In genomic region chr6:125868996-125869395, GRCh38 we compare ENCODE assay signal across 19 cellular contexts.
DNase-seq lines count a peak whose midpoint lies in the region; TF ChIP-seq lines count a peak whose summit lies in the region.
"Had no signal": no experiment of that assay in that cellular context is flagged by ENCODE, and none has a peak within 500 bp of the region (broad histone marks: within the 10 kb centered on the region; RNA-seq: fewer than 3 reads in every experiment).

No MANE protein-coding gene starts in this region.

- TF ChIP-seq CTCF in fibroblast of mammary gland (conservative IDR thresholded peaks at IDR 0.05; ENCODE audit: control insufficient read depth, insufficient read depth, low read depth, low read length) (no peak), chondrocyte (IDR thresholded peaks at IDR 0.05) (no peak), neural progenitor cell (IDR thresholded peaks at IDR 0.05) (no peak)

- H4K20me1 ChIP-seq in neural progenitor cell (ENCODE audit: low read depth): no peaks in the 10 kb centered on the region

- H3K4me3 Mint-ChIP-seq in chondrocyte (ENCODE audit: unreplicated experiment) (no peak overlapping the region), neural progenitor cell (no peak overlapping the region)
- H3K4me3 Mint-ChIP-seq: activated T-helper 1 cell treated with anti-CD3 and anti-CD28 coated beads, Interleukin-12 subunit alpha, Interleukin-12 subunit beta, Interleukin-2, Interleukin-4 antibody, amounts not matched to agents 30 ng/mL and 10 ng/mL and 1 ng/mL, durations not matched to agents 14 hours and 24 hours and 36 hours; T-helper 2 cell treated with Interferon-gamma antibody and Interleukin-4, amounts not matched to agents 5 μg/mL and 100 μg/mL, for 36 hours had no signal

- H3K14ac ChIP-seq in mesenchymal stem cell (ENCODE audit: low read length in 2 of 2): no peak overlapping the region

- no peak overlapping the region for H2BK15ac ChIP-seq in mesenchymal stem cell (ENCODE audit: low read depth, poor library complexity, severe bottlenecking)

- no peak overlapping the region for H4K8ac ChIP-seq in mesenchymal stem cell (ENCODE audit: low read length)

- H3K36me3 Mint-ChIP-seq in chondrocyte (ENCODE audit: low read depth) (peaks cover 9% of the 10 kb centered on the region), neural progenitor cell (no peaks in the 10 kb centered on the region)

- no peak overlapping the region for H4K91ac ChIP-seq in mesenchymal stem cell (ENCODE audit: low read length)

- H3K79me2 ChIP-seq in neural progenitor cell (ENCODE audit: low read depth): no peaks in the 10 kb centered on the region

- H3K27me3 Mint-ChIP-seq in chondrocyte (ENCODE audit: low read depth) (no peaks in the 10 kb centered on the region), neural progenitor cell (ENCODE audit: insufficient read depth, low read depth) (no peaks in the 10 kb centered on the region)

- DNase-seq in SK-N-DZ (ENCODE audit: low spot score): peak; percentile 98
- peak; percentile 14 for DNase-seq in fibroblast of mammary gland (ENCODE audit: low read depth)
- peak; percentile 67 for DNase-seq in mesenchymal stem cell
- DNase-seq in superior temporal gyrus (ENCODE audit: extremely low spot score): peak; percentile 85
- no peak for DNase-seq in chondrocyte (ENCODE audit: low spot score)
- no peak for DNase-seq in neural progenitor cell (ENCODE audit: low spot score)
- DNase-seq in GDM1 (lab: John Stamatoyannopoulos, UW): no peak
- DNase-seq: dermis blood vessel endothelial cell, mucosa of descending colon, NCI-H1694, NCI-H524 treated with DMSO at 0.1 percent for 48 hours, RPMI8226, tibial artery had no signal

- peaks cover 5% of the 10 kb centered on the region for H3K79me1 ChIP-seq in mesenchymal stem cell (replicated peaks; ENCODE audit: low read length, poor library complexity, severe bottlenecking)

- H3K36me3 ChIP-seq in mesenchymal stem cell (ENCODE audit: control insufficient read depth in 1 of 2, insufficient read depth in 2 of 2, low read depth in 1 of 2, low read length in 2 of 2) (no peaks in the 10 kb centered on the region), neural progenitor cell (no peaks in the 10 kb centered on the region)
- H3K36me3 ChIP-seq: tibial artery had no signal

- H3K18ac ChIP-seq in mesenchymal stem cell (ENCODE audit: low read depth in 1 of 2, low read length in 2 of 2): no peak overlapping the region

- H3K4me1 ChIP-seq in mesenchymal stem cell (ENCODE audit: control insufficient read depth, insufficient read depth, low read depth, low read length) (peaks cover 2% of the 10 kb centered on the region), neural progenitor cell (peaks cover 3% of the 10 kb centered on the region)
- H3K4me1 ChIP-seq: parathyroid adenoma had no signal

- no peaks in the 10 kb centered on the region for H3F3A ChIP-seq in neural progenitor cell (ENCODE audit: low read depth)

- peak overlapping the region in 1 of 2 experiments; percentile 41 for H3K4ac ChIP-seq in mesenchymal stem cell (ENCODE audit: low read depth in 1 of 2, low read length in 2 of 2)

- H3K4me2 ChIP-seq in mesenchymal stem cell (ENCODE audit: low read length, poor library complexity, severe bottlenecking): no peak overlapping the region
- no peak overlapping the region for H3K4me2 ChIP-seq in neural progenitor cell

- peak overlapping the region; percentile 19 for H2BK120ac ChIP-seq in mesenchymal stem cell (ENCODE audit: low read depth, low read length)

- no peak overlapping the region for H2AK5ac ChIP-seq in mesenchymal stem cell (ENCODE audit: low read length, severe bottlenecking)

- H2BK12ac ChIP-seq in mesenchymal stem cell (ENCODE audit: low read length in 2 of 2): no peak overlapping the region

- no peak overlapping the region for H3K27ac Mint-ChIP-seq in chondrocyte (ENCODE audit: unreplicated experiment)
- no peak overlapping the region for H3K27ac Mint-ChIP-seq in neural progenitor cell
- H3K27ac Mint-ChIP-seq: activated T-helper 1 cell treated with anti-CD3 and anti-CD28 coated beads, Interleukin-12 subunit alpha, Interleukin-12 subunit beta, Interleukin-2, Interleukin-4 antibody, amounts not matched to agents 30 ng/mL and 10 ng/mL and 1 ng/mL, durations not matched to agents 14 hours and 24 hours and 36 hours; T-helper 2 cell treated with Interferon-gamma antibody and Interleukin-4, amounts not matched to agents 5 μg/mL and 100 μg/mL, for 36 hours had no signal

- peak overlapping the region; percentile 30 for H3K9ac ChIP-seq in mesenchymal stem cell (ENCODE audit: low read length)
- no peak overlapping the region for H3K9ac ChIP-seq in neural progenitor cell
- H3K9ac ChIP-seq: parathyroid adenoma had no signal

- H3K4me1 Mint-ChIP-seq in chondrocyte (ENCODE audit: low read depth) (peaks cover 29% of the 10 kb centered on the region), neural progenitor cell (no peaks in the 10 kb centered on the region)

- no peak overlapping the region for H2AFZ ChIP-seq in mesenchymal stem cell (ENCODE audit: low read depth, low read length)
- no peak overlapping the region for H2AFZ ChIP-seq in neural progenitor cell (replicated peaks)
- H2AFZ ChIP-seq: parathyroid adenoma had no signal

- H3K9me3 Mint-ChIP-seq in chondrocyte (ENCODE audit: low read depth) (no peaks in the 10 kb centered on the region), neural progenitor cell (no peaks in the 10 kb centered on the region)
- H3K9me3 Mint-ChIP-seq: activated T-helper 1 cell treated with anti-CD3 and anti-CD28 coated beads, Interleukin-12 subunit alpha, Interleukin-12 subunit beta, Interleukin-2, Interleukin-4 antibody, amounts not matched to agents 30 ng/mL and 10 ng/mL and 1 ng/mL, durations not matched to agents 14 hours and 24 hours and 36 hours; T-helper 2 cell treated with Interferon-gamma antibody and Interleukin-4, amounts not matched to agents 5 μg/mL and 100 μg/mL, for 36 hours had no signal

- H3K27me3 ChIP-seq in mesenchymal stem cell (ENCODE audit: control insufficient read depth in 1 of 2, insufficient read depth in 1 of 2, low read length in 2 of 2) (no peaks in the 10 kb centered on the region), neural progenitor cell (no peaks in the 10 kb centered on the region)
- H3K27me3 ChIP-seq: tibial artery had no signal

- H3K9me3 ChIP-seq in mesenchymal stem cell (ENCODE audit: control insufficient read depth, low read length): no peaks in the 10 kb centered on the region
- no peaks in the 10 kb centered on the region for H3K9me3 ChIP-seq in neural progenitor cell (ENCODE audit: low read depth)
- H3K9me3 ChIP-seq: mucosa of descending colon, tibial artery had no signal

- H3K4me3 ChIP-seq in fibroblast of mammary gland (ENCODE audit: control insufficient read depth, low read depth, low read length): no peak overlapping the region
- H3K4me3 ChIP-seq in mesenchymal stem cell (ENCODE audit: insufficient read depth in 1 of 2, low read depth in 1 of 2, low read length in 2 of 2): no peak overlapping the region
- no peak overlapping the region for H3K4me3 ChIP-seq in neural progenitor cell
- H3K4me3 ChIP-seq: GM12878, mucosa of descending colon, tibial artery had no signal

- H3K27ac ChIP-seq in mesenchymal stem cell (ENCODE audit: low read length, poor library complexity, severe bottlenecking): no peak overlapping the region
- H3K27ac ChIP-seq in neural progenitor cell: no peak overlapping the region
- H3K27ac ChIP-seq: C4-2B, HL-60, parathyroid adenoma, tibial artery had no signal

- no peak overlapping the region for H3K23ac ChIP-seq in mesenchymal stem cell (ENCODE audit: low read length in 2 of 2)

- H2BK5ac ChIP-seq in mesenchymal stem cell (ENCODE audit: low read depth, low read length, poor library complexity, severe bottlenecking): no peak overlapping the region

- WGBS in mesenchymal stem cell: 24% methylated on average over 4 of the region's 4 CpGs

Comparison
In these comparisons a context has a peak if more than half of its experiments do, and no peak if none do; other contexts are left out.
1. DNase-seq: peak in SK-N-DZ (single experiment), fibroblast of mammary gland (single experiment), mesenchymal stem cell (single experiment) and superior temporal gyrus (single experiment); none in chondrocyte (single experiment), neural progenitor cell (single experiment) and GDM1 (single experiment).